8 cellular contexts compared by ENCODE assay signal in genomic region chr3:195558602-195559001, GRCh38. TPM values are rescaled to one million over a fixed set of nuclear protein-coding genes. Genes with fewer than 3 reads are reported as not detected.
DNase-seq lines count a peak whose midpoint lies in the region; ATAC-seq, FAIRE-seq and TF ChIP-seq lines count a peak whose summit lies in the region.

No MANE protein-coding gene starts in this region.

- H3K27ac Mint-ChIP-seq in HFFc6 (no peak overlapping the region), progenitor cell of endocrine pancreas (peak overlapping the region; percentile 38)

- FAIRE-seq in urothelium cell line (lab: Jason Lieb, UNC), result no peak

- H3K36me3 Mint-ChIP-seq in HFFc6 (ENCODE audit: low read depth) (no peaks in the 10 kb centered on the region; the same call in 1 of the 2 replicates), progenitor cell of endocrine pancreas (ENCODE audit: insufficient read depth) (no peaks in the 10 kb centered on the region)

- H3K9me3 Mint-ChIP-seq in HFFc6 (no peaks in the 10 kb centered on the region), progenitor cell of endocrine pancreas (ENCODE audit: low read depth) (no peaks in the 10 kb centered on the region)

- H3K4me1 Mint-ChIP-seq in HFFc6 (ENCODE audit: low read depth) (no peaks in the 10 kb centered on the region), progenitor cell of endocrine pancreas (ENCODE audit: low read depth) (peaks cover 19% of the 10 kb centered on the region)

- ATAC-seq in HG02840 (IDR thresholded peaks at IDR 0.05; ENCODE audit: low FRiP score, unreplicated experiment) (no peak), GM21390 (IDR thresholded peaks at IDR 0.05; ENCODE audit: unreplicated experiment) (no peak)

- DNase-seq in DMS53 treated with DMSO at 0.1 percent for 48 hours (lab: John Stamatoyannopoulos, UW; ENCODE audit: unreplicated experiment), result peak; percentile 42
- DNase-seq in HFFc6, result no peak
- DNase-seq in NCI-H82 (lab: John Stamatoyannopoulos, UW), result peak; percentile 88
- DNase-seq in dermis blood vessel endothelial cell, result peak; percentile 72
- no peak for DNase-seq in progenitor cell of endocrine pancreas (ENCODE audit: low spot score, unreplicated experiment)
- no peak for DNase-seq in urothelium cell line (ENCODE audit: low spot score)

- TF ChIP-seq CTCF in HFFc6 (IDR thresholded peaks at IDR 0.05) (peak; percentile 50; the same call in 1 of the 2 replicates), progenitor cell of endocrine pancreas (IDR thresholded peaks at IDR 0.05; ENCODE audit: unreplicated experiment) (peak; percentile 49)

- no peak overlapping the region for H3K4me3 Mint-ChIP-seq in HFFc6
- no peak overlapping the region for H3K4me3 Mint-ChIP-seq in progenitor cell of endocrine pancreas (ENCODE audit: low read depth)

- peaks cover 26% of the 10 kb centered on the region for H3K27me3 Mint-ChIP-seq in HFFc6 (ENCODE audit: insufficient read depth)
- H3K27me3 Mint-ChIP-seq in progenitor cell of endocrine pancreas, result no peaks in the 10 kb centered on the region

RNA-seq across cellular contexts. Expression of gene PPP1R2, which starts 15.5 kb away (rescaled TPM):
- 10 to 100 TPM; 39.7 to 44.0 (median 42.0) TPM for total RNA-seq in HFFc6 (2021; fragmentation: NEBNext Ultra II Directional; extraction: Animal tissue kit (Norgen Biotek cat#: 25700))
- 139 and 277 TPM in 2 replicates for total RNA-seq in dermis blood vessel endothelial cell
- total RNA-seq in progenitor cell of endocrine pancreas, result 17.5 and 22.6 TPM in 2 replicates

RNA-seq across cellular contexts. Expression of gene APOD, which starts 25.1 kb away (rescaled TPM):
- total RNA-seq in HFFc6 (2021; fragmentation: NEBNext Ultra II Directional; extraction: Animal tissue kit (Norgen Biotek cat#: 25700)), result under 1 TPM in 2 of 6 experiments, not detected in 4; 0.14 to 0.38 TPM
- total RNA-seq in dermis blood vessel endothelial cell, result 16.2 and 27.1 TPM in 2 replicates
- total RNA-seq in progenitor cell of endocrine pancreas, result not detected in 2 replicates

Comparison
In these comparisons a context has a peak if more than half of its experiments do, and no peak if none do; other contexts are left out.
1. DNase-seq: peak in DMS53 treated with DMSO at 0.1 percent for 48 hours (single experiment), NCI-H82 (single experiment) and dermis blood vessel endothelial cell (single experiment); none in HFFc6 (single experiment), progenitor cell of endocrine pancreas (single experiment) and urothelium cell line (single experiment).
2. RNA of gene APOD, which starts 25.1 kb away (total RNA-seq): 16.2 to 27.1 TPM in dermis blood vessel endothelial cell; 0.14 to 0.38 TPM in HFFc6 and not detected in progenitor cell of endocrine pancreas; every median in the first group is over 10 times any median in the second.